Comparison of ENCODE assay signal across 11 cellular contexts in genomic region chr3:178518660-178519396, GRCh38. TPM values are rescaled to one million over a fixed set of nuclear protein-coding genes. Genes with fewer than 3 reads are reported as not detected.
DNase-seq lines count a peak whose midpoint lies in the region; ATAC-seq lines count a peak whose summit lies in the region.
"Had no signal": no experiment of that assay in that cellular context is flagged by ENCODE, and none has a peak within 500 bp of the region (broad histone marks: within the 10 kb centered on the region; RNA-seq: fewer than 3 reads in every experiment).

No MANE protein-coding gene starts in this region.

- peak overlapping the region; percentile 17; the same call in 1 of the 2 replicates for H3K4me3 ChIP-seq in GM08714 (ENCODE audit: low read length)

- DNase-seq in SW480 (ENCODE audit: low spot score) (peak; percentile 14), cerebellum (ENCODE audit: low spot score) (no peak), NCI-H1417 (lab: John Stamatoyannopoulos, UW) (no peak), NCI-H748 (lab: John Stamatoyannopoulos, UW; ENCODE audit: unreplicated experiment) (no peak)
- no peak for DNase-seq in activated CD4-positive, alpha-beta T cell treated with anti-CD3 and anti-CD28 coated beads for 48 hours
- DNase-seq: activated naive CD8-positive, alpha-beta T cell treated with anti-CD3 and anti-CD28 coated beads, Interleukin-2, amount 10 ng/mL, durations not matched to agents 7 days and 5 days had no signal

- ATAC-seq in GM19397 (IDR thresholded peaks at IDR 0.05; ENCODE audit: unreplicated experiment): peak; percentile 84
- peak; percentile 84 for ATAC-seq in HG03025 (IDR thresholded peaks at IDR 0.05; ENCODE audit: low FRiP score, unreplicated experiment)
- ATAC-seq: stimulated activated memory B cell treated with anti-CD40 and anti-IgM and Interleukin-4, amounts not matched to agents 10 μg/mL and 1 μg/mL and 100 μg/mL, for 72 hours had no signal

RNA-seq across cellular contexts. Expression of gene KCNMB2, which starts 17.4 kb away (rescaled TPM):
- total RNA-seq in cerebellum: 13.6 TPM
- total RNA-seq: activated naive CD8-positive, alpha-beta T cell treated with anti-CD3 and anti-CD28 coated beads, Interleukin-2, amount 10 ng/mL, durations not matched to agents 7 days and 5 days; T-helper 1 cell treated with Interleukin-12 subunit alpha and Interleukin-12 subunit beta and Interleukin-4 antibody, amounts not matched to agents 30 ng/mL and 1 ng/mL, for 36 hours had no signal
